ENCODE assay signal across 8 cellular contexts in the genomic region with DNA sequence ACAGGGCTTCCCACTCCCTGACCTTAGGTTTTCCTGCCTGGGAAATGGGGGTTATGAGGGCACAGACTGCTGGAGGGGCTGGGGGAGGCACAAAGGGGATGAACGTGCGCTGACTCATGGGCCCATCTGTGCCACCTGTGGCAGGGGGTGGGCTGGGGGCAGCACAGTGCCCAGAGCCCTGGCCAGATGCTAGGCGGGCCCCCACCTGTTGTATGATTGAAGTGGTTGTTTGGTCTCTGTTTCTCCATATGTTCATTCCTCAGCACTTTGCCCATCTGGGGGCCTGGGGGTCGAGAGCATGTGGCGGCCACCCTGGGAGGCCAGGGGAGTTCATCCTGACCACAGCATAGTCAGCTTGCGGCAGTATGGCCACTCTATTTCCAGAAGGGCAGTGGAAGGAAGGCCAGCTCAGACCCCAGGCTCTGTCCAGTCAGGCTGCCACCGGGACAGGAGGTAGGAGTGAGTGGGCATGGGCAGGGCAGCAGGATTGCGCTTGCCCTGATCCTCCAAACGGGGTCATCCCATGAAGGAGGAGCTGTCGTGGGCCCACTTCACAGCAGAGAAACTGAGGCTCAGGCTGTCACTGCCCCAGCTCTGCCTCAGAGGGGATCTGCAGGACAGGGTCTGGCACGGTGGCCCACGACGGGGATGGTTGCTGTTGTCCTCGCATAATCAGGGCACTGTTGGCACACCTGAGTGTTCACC. TPM values are rescaled to one million over a fixed set of nuclear protein-coding genes. Genes with fewer than 3 reads are reported as not detected.
DNase-seq lines count a peak whose midpoint lies in the region; TF ChIP-seq lines count a peak whose summit lies in the region.

No MANE protein-coding gene starts in this region.

- H2AFZ ChIP-seq in neuron (ENCODE audit: low read depth, low read length): peak overlapping the region; percentile 96

- POLR2A ChIA-PET in CD8-positive, alpha-beta memory T cell (lab: Charles Lee): interaction anchor here (0.9 to 1.6 kb wide), 4 partner anchors 8 to 432 kb away, joined by 3 to 9 read pairs (median 5); no protein-coding TSS in a partner anchor

- peaks cover 0 to 10% (median 0%) of the 10 kb centered on the region in 3 donors for H3K36me3 Mint-ChIP-seq in CD8-positive, alpha-beta memory T cell
- H3K36me3 Mint-ChIP-seq in endodermal cell (ENCODE audit: low read depth): no peaks in the 10 kb centered on the region

- peak overlapping the region; percentile 88 to 97 (median 90) for H3K4me3 Mint-ChIP-seq in CD8-positive, alpha-beta memory T cell
- H3K4me3 Mint-ChIP-seq in endodermal cell: peak overlapping the region; percentile 72

- WGBS in endodermal cell (ENCODE audit: insufficient coverage in 1 of 2, insufficient read length in 1 of 2), 2 experiments: 84 to 85% methylated on average over 8 to 14 of the region's 14 CpGs

- no peaks in the 10 kb centered on the region for H3K27me3 ChIP-seq in CD8-positive, alpha-beta memory T cell (ENCODE audit: insufficient read depth, low read length, poor library complexity, severe bottlenecking)
- H3K27me3 ChIP-seq in endodermal cell (ENCODE audit: control insufficient read depth, insufficient read depth, low read length, poor library complexity, severe bottlenecking): peaks cover 10% of the 10 kb centered on the region
- H3K27me3 ChIP-seq in neuron (ENCODE audit: insufficient read depth, low read length): peaks cover 4% of the 10 kb centered on the region

- H3K27me3 Mint-ChIP-seq in CD8-positive, alpha-beta memory T cell: peaks cover 0 to 3% of the 10 kb centered on the region in 2 donors
- peaks cover 19% of the 10 kb centered on the region for H3K27me3 Mint-ChIP-seq in endodermal cell (ENCODE audit: insufficient read depth)

- no peak for TF ChIP-seq CTCF in endodermal cell (conservative IDR thresholded peaks at IDR 0.05)

- H3K9me3 ChIP-seq in CD8-positive, alpha-beta memory T cell (ENCODE audit: low read length): no peaks in the 10 kb centered on the region
- no peaks in the 10 kb centered on the region for H3K9me3 ChIP-seq in endodermal cell (ENCODE audit: control insufficient read depth, low read length)
- peaks cover 2% of the 10 kb centered on the region for H3K9me3 ChIP-seq in neuron (ENCODE audit: low read length)

- peak overlapping the region; percentile 30 for H3K9ac ChIP-seq in endodermal cell (ENCODE audit: extremely low read depth, low read length, poor library complexity, severe bottlenecking)

- H3K4me1 Mint-ChIP-seq in CD8-positive, alpha-beta memory T cell: peaks cover 29 to 52% (median 34%) of the 10 kb centered on the region in 3 donors
- H3K4me1 Mint-ChIP-seq in endodermal cell: peaks cover 15% of the 10 kb centered on the region

- CTCF ChIA-PET in CD8-positive, alpha-beta memory T cell (lab: Charles Lee): interaction anchor here (1.1 to 2.2 kb wide), 5 partner anchors 9 to 432 kb away, joined by 4 to 13 read pairs (median 6); no protein-coding TSS in a partner anchor

- DNase-seq in CD8-positive, alpha-beta memory T cell: no peak
- DNase-seq in NCI-H69 (lab: John Stamatoyannopoulos, UW): peak; percentile 89
- no peak for DNase-seq in endodermal cell
- no peak for DNase-seq in DMS53 (lab: John Stamatoyannopoulos, UW)
- DNase-seq in NCI-H526 (lab: John Stamatoyannopoulos, UW): no peak
- DNase-seq in hippocampal formation (lab: John Stamatoyannopoulos, UW): no peak
- no peak for DNase-seq in NCI-H2081 (lab: John Stamatoyannopoulos, UW)

- no peaks in the 10 kb centered on the region for H3K9me3 Mint-ChIP-seq in CD8-positive, alpha-beta memory T cell
- peaks cover 2% of the 10 kb centered on the region for H3K9me3 Mint-ChIP-seq in endodermal cell

- H3K4me3 ChIP-seq in CD8-positive, alpha-beta memory T cell (ENCODE audit: low read length): peak overlapping the region; percentile 76
- H3K4me3 ChIP-seq in endodermal cell (ENCODE audit: low read length): peak overlapping the region; percentile 82
- peak overlapping the region; percentile 79 for H3K4me3 ChIP-seq in neuron (ENCODE audit: low read length)

- no peaks in the 10 kb centered on the region for H3K36me3 ChIP-seq in CD8-positive, alpha-beta memory T cell (ENCODE audit: insufficient read depth, low read length)
- H3K36me3 ChIP-seq in endodermal cell (ENCODE audit: control insufficient read depth, insufficient read depth, low read length): no peaks in the 10 kb centered on the region
- H3K36me3 ChIP-seq in neuron (ENCODE audit: insufficient read depth, low read length): no peaks in the 10 kb centered on the region

- peak overlapping the region; percentile 88 for H3K27ac ChIP-seq in CD8-positive, alpha-beta memory T cell (ENCODE audit: low read depth, low read length)
- no peak overlapping the region for H3K27ac ChIP-seq in endodermal cell (ENCODE audit: low read depth, low read length)

- peaks cover 57% of the 10 kb centered on the region for H3K4me1 ChIP-seq in CD8-positive, alpha-beta memory T cell (ENCODE audit: insufficient read depth, low read length)
- H3K4me1 ChIP-seq in endodermal cell (ENCODE audit: control insufficient read depth, insufficient read depth, low read length) (peaks cover 8% of the 10 kb centered on the region), neuron (ENCODE audit: insufficient read depth, low read length) (peaks cover 16% of the 10 kb centered on the region)

- peak overlapping the region; percentile 94 to 99 (median 96) for H3K27ac Mint-ChIP-seq in CD8-positive, alpha-beta memory T cell
- H3K27ac Mint-ChIP-seq in endodermal cell: no peak overlapping the region

RNA-seq across cellular contexts. Expression of a gene that starts 0.8 kb away (rescaled TPM):
- 10 to 100 TPM; 59.9 to 62.9 TPM for total RNA-seq in CD8-positive, alpha-beta memory T cell
- 103 TPM for polyA plus RNA-seq in CD8-positive, alpha-beta memory T cell
- total RNA-seq in endodermal cell: 10 to 100 TPM; 24.2 to 32.0 TPM
- polyA plus RNA-seq in endodermal cell (2013, experiment 1 of 2): 29.8 TPM
- polyA plus RNA-seq in endodermal cell (2013, experiment 2 of 2): 28.4 TPM

RNA-seq across cellular contexts. Expression of a gene that starts 38.9 kb away (rescaled TPM):
- 10 to 100 TPM; 43.2 to 43.6 TPM for total RNA-seq in CD8-positive, alpha-beta memory T cell
- polyA plus RNA-seq in CD8-positive, alpha-beta memory T cell: 66.4 TPM
- 10 to 100 TPM; 16.4 to 21.9 TPM for total RNA-seq in endodermal cell
- 32.1 TPM for polyA plus RNA-seq in endodermal cell (2013, experiment 1 of 2)
- 29.8 TPM for polyA plus RNA-seq in endodermal cell (2013, experiment 2 of 2)

RNA-seq across cellular contexts. Expression of a gene that starts 49.0 kb away (rescaled TPM):
- under 1 TPM; 0.20 to 0.55 TPM for total RNA-seq in CD8-positive, alpha-beta memory T cell
- not detected for polyA plus RNA-seq in CD8-positive, alpha-beta memory T cell
- total RNA-seq in endodermal cell: 10 to 100 TPM; 46.1 to 48.8 TPM
- polyA plus RNA-seq in endodermal cell (2013, experiment 1 of 2): 34.8 TPM
- 29.3 TPM for polyA plus RNA-seq in endodermal cell (2013, experiment 2 of 2)

Comparison
In these comparisons a context has a peak if more than half of its experiments do, and no peak if none do; other contexts are left out.
1. RNA of a gene that starts 49.0 kb away (total RNA-seq): 46.1 to 48.8 TPM in endodermal cell; 0.20 to 0.55 TPM in CD8-positive, alpha-beta memory T cell; every median in the first group is over 10 times any median in the second.
2. Peak in every context shown above with its lines, with median percentiles within 50 percentile points of each other: H3K4me3 ChIP-seq.